In genomic region chr10:118564652-118565051, GRCh38 we compare ENCODE assay signal across 10 cellular contexts. TPM values are rescaled to one million over a fixed set of nuclear protein-coding genes. Genes with fewer than 3 reads are reported as not detected.
A peak's percentile ranks its signal among the peaks of the same experiment; 100 is the strongest.
DNase-seq lines count a peak whose midpoint lies in the region; ATAC-seq and TF ChIP-seq lines count a peak whose summit lies in the region.
"Had no signal": no experiment of that assay in that cellular context is flagged by ENCODE, and none has a peak within 500 bp of the region (broad histone marks: within the 10 kb centered on the region; RNA-seq: fewer than 3 reads in every experiment).

No MANE protein-coding gene starts in this region.

- DNase-seq in AG20443 (ENCODE audit: low spot score): peak; percentile 77
- peak; percentile 18 for DNase-seq in HFFc6
- DNase-seq in astrocyte of the cerebellum (ENCODE audit: low read depth): no peak
- peak; percentile 79 for DNase-seq in islet precursor cell
- DNase-seq in T-helper 17 cell: no peak
- DNase-seq in activated naive CD4-positive, alpha-beta T cell (lab: John Stamatoyannopoulos, UW): no peak
- DNase-seq in GM19238 (ENCODE audit: insufficient read length, low spot score): no peak
- DNase-seq: effector CD8-positive, alpha-beta T cell; mucosa of descending colon had no signal

- no peak overlapping the region for H3K27ac Mint-ChIP-seq in HFFc6
- H3K27ac Mint-ChIP-seq in T-helper 17 cell: no peak overlapping the region

- no peak overlapping the region for H3K4me3 ChIP-seq in astrocyte of the cerebellum (ENCODE audit: low read depth, low read length)
- H3K4me3 ChIP-seq: mucosa of descending colon had no signal

- no peaks in the 10 kb centered on the region; the same call in 1 of the 2 replicates for H3K9me3 Mint-ChIP-seq in HFFc6

- H3K36me3 Mint-ChIP-seq in HFFc6 (ENCODE audit: low read depth) (no peaks in the 10 kb centered on the region), T-helper 17 cell (ENCODE audit: low read depth) (peaks cover 4% of the 10 kb centered on the region)

- in situ Hi-C loops in astrocyte of the cerebellum (cut with HindIII; ENCODE audit: low sequenced_read_pairs): no loop called here

- H3K27me3 Mint-ChIP-seq in HFFc6 (ENCODE audit: insufficient read depth): peaks cover 22% of the 10 kb centered on the region
- peaks cover 34% of the 10 kb centered on the region for H3K27me3 Mint-ChIP-seq in T-helper 17 cell

- H3K9me3 ChIP-seq in T-helper 17 cell (ENCODE audit: control insufficient read depth, low read length, poor library complexity, severe bottlenecking): no peaks in the 10 kb centered on the region
- H3K9me3 ChIP-seq: mucosa of descending colon had no signal

- H3K4me1 Mint-ChIP-seq in HFFc6 (ENCODE audit: low read depth) (peaks cover 23% of the 10 kb centered on the region), T-helper 17 cell (peaks cover 5% of the 10 kb centered on the region)

- no peak overlapping the region for H3K4me3 Mint-ChIP-seq in HFFc6
- H3K4me3 Mint-ChIP-seq in T-helper 17 cell: no peak overlapping the region

- TF ChIP-seq CTCF in HFFc6 (IDR thresholded peaks at IDR 0.05) (peak; percentile 60), astrocyte of the cerebellum (IDR thresholded peaks at IDR 0.05; ENCODE audit: low read depth, low read length, missing control alignments) (peak; percentile 30)

- ATAC-seq in T-helper 17 cell (no peak), GM18909 (IDR thresholded peaks at IDR 0.05; ENCODE audit: poor library complexity, unreplicated experiment) (no peak)
- ATAC-seq: mucosa of descending colon had no signal

RNA-seq across cellular contexts. Expression of gene PRLHR, which starts 30.8 kb away (rescaled TPM):
- not detected for total RNA-seq in HFFc6 (2021; fragmentation: NEBNext Ultra II Directional; extraction: Animal tissue kit (Norgen Biotek cat#: 25700))
- not detected for total RNA-seq in T-helper 17 cell
- total RNA-seq: mucosa of descending colon had no signal

Comparison
In these comparisons a context has a peak if more than half of its experiments do, and no peak if none do; other contexts are left out.
1. DNase-seq: peak in AG20443 (single experiment), HFFc6 (single experiment) and islet precursor cell (single experiment); none in astrocyte of the cerebellum (single experiment), T-helper 17 cell (0 of 3), activated naive CD4-positive, alpha-beta T cell (0 of 4) and GM19238 (single experiment).